Comparison of ENCODE assay signal across 22 cellular contexts in genomic region chr6:11971154-11971553, GRCh38. TPM values are rescaled to one million over a fixed set of nuclear protein-coding genes. Genes with fewer than 3 reads are reported as not detected.
DNase-seq lines count a peak whose midpoint lies in the region; ATAC-seq and TF ChIP-seq lines count a peak whose summit lies in the region.
"Had no signal": no experiment of that assay in that cellular context is flagged by ENCODE, and none has a peak within 500 bp of the region (broad histone marks: within the 10 kb centered on the region; RNA-seq: fewer than 3 reads in every experiment).

No MANE protein-coding gene starts in this region.

- no peak for TF ChIP-seq POLR2A in erythroblast (IDR thresholded peaks at IDR 0.05; ENCODE audit: low read length)

- H3K4me3 Mint-ChIP-seq in Calu3 (ENCODE audit: low read depth, unreplicated experiment): no peak overlapping the region
- H3K4me3 Mint-ChIP-seq: activated T-helper 1 cell treated with anti-CD3 and anti-CD28 coated beads, Interleukin-12 subunit alpha, Interleukin-12 subunit beta, Interleukin-2, Interleukin-4 antibody, amounts not matched to agents 30 ng/mL and 10 ng/mL and 1 ng/mL, durations not matched to agents 14 hours and 24 hours and 36 hours; brain; CD4-positive, alpha-beta memory T cell; natural killer cell treated with Interleukin-12 subunit alpha and Interleukin-12 subunit beta and Interleukin-15 and Interleukin-18, amount 100 ng/mL, for 72 hours; stimulated activated effector memory CD8-positive, alpha-beta T cell treated with anti-CD3 and anti-CD28 coated beads, Interleukin-12 subunit alpha, Interleukin-12 subunit beta, amount 100 ng/mL, for 72 hours had no signal

- H3K27ac Mint-ChIP-seq in Calu3 (ENCODE audit: unreplicated experiment): no peak overlapping the region
- H3K27ac Mint-ChIP-seq: activated T-helper 1 cell treated with anti-CD3 and anti-CD28 coated beads, Interleukin-12 subunit alpha, Interleukin-12 subunit beta, Interleukin-2, Interleukin-4 antibody, amounts not matched to agents 30 ng/mL and 10 ng/mL and 1 ng/mL, durations not matched to agents 14 hours and 24 hours and 36 hours; brain; CD4-positive, alpha-beta memory T cell; stimulated activated effector memory CD8-positive, alpha-beta T cell treated with anti-CD3 and anti-CD28 coated beads, Interleukin-12 subunit alpha, Interleukin-12 subunit beta, amount 100 ng/mL, for 72 hours had no signal

- intact Hi-C loops in Calu3 (cut with micrococcal nuclease; ENCODE audit: unreplicated experiment): no loop called here

- no TSS peak for BruUV-seq in Calu3 (replicated peaks; lab: Mats Ljungman, UMichigan)

- TF ChIP-seq CTCF in fibroblast of mammary gland (conservative IDR thresholded peaks at IDR 0.05; ENCODE audit: control insufficient read depth, insufficient read depth, low read depth, low read length) (no peak), retinal pigment epithelial cell (conservative IDR thresholded peaks at IDR 0.05; ENCODE audit: low read depth, low read length) (no peak), Calu3 (IDR thresholded peaks at IDR 0.05; ENCODE audit: unreplicated experiment) (no peak)

- no peaks in the 10 kb centered on the region for H3K27me3 Mint-ChIP-seq in Calu3 (ENCODE audit: unreplicated experiment)
- H3K27me3 Mint-ChIP-seq: natural killer cell treated with Interleukin-12 subunit alpha and Interleukin-12 subunit beta and Interleukin-15 and Interleukin-18, amount 100 ng/mL, for 72 hours had no signal

- H3K36me3 Mint-ChIP-seq in Calu3 (ENCODE audit: insufficient read depth, unreplicated experiment): no peaks in the 10 kb centered on the region
- H3K36me3 Mint-ChIP-seq: brain; CD4-positive, alpha-beta memory T cell; natural killer cell treated with Interleukin-12 subunit alpha and Interleukin-12 subunit beta and Interleukin-15 and Interleukin-18, amount 100 ng/mL, for 72 hours; stimulated activated effector memory CD8-positive, alpha-beta T cell treated with anti-CD3 and anti-CD28 coated beads, Interleukin-12 subunit alpha, Interleukin-12 subunit beta, amount 100 ng/mL, for 72 hours had no signal

- DNase-seq in ELR (ENCODE audit: low read depth): peak; percentile 80
- peak; percentile 88 for DNase-seq in RPMI7951 (ENCODE audit: low read depth)
- DNase-seq in fibroblast of mammary gland (ENCODE audit: low read depth): peak; percentile 64
- peak; percentile 73 for DNase-seq in retinal pigment epithelial cell (ENCODE audit: low read depth)
- no peak for DNase-seq in erythroblast (lab: John Stamatoyannopoulos, UW)
- no peak for DNase-seq in amygdala (lab: John Stamatoyannopoulos, UW)
- no peak for DNase-seq in Calu3
- DNase-seq: CD4-positive, alpha-beta memory T cell; GF-D8; Karpas-422; left ventricle myocardium inferior; NCI-H1694; NCI-H748 treated with DMSO at 0.1 percent for 48 hours; retina; Right ventricle myocardium superior; stimulated activated CD4-positive, alpha-beta T cell treated with anti-CD3 and anti-CD28 coated beads, Interleukin-4, amount 100 ng/mL, for 4 hours had no signal

- no peak for ATAC-seq in HG03280 (IDR thresholded peaks at IDR 0.05; ENCODE audit: unreplicated experiment)
- ATAC-seq: stimulated activated effector memory CD8-positive, alpha-beta T cell treated with anti-CD3 and anti-CD28 coated beads, Interleukin-12 subunit alpha, Interleukin-12 subunit beta, amount 100 ng/mL, for 72 hours had no signal

- H3K4me1 Mint-ChIP-seq in Calu3 (ENCODE audit: low read depth, unreplicated experiment): no peaks in the 10 kb centered on the region

- no peaks in the 10 kb centered on the region for H3K9me3 Mint-ChIP-seq in Calu3 (ENCODE audit: low read depth, unreplicated experiment)
- H3K9me3 Mint-ChIP-seq: activated T-helper 1 cell treated with anti-CD3 and anti-CD28 coated beads, Interleukin-12 subunit alpha, Interleukin-12 subunit beta, Interleukin-2, Interleukin-4 antibody, amounts not matched to agents 30 ng/mL and 10 ng/mL and 1 ng/mL, durations not matched to agents 14 hours and 24 hours and 36 hours; brain; CD4-positive, alpha-beta memory T cell; natural killer cell treated with Interleukin-12 subunit alpha and Interleukin-12 subunit beta and Interleukin-15 and Interleukin-18, amount 100 ng/mL, for 72 hours; stimulated activated effector memory CD8-positive, alpha-beta T cell treated with anti-CD3 and anti-CD28 coated beads, Interleukin-12 subunit alpha, Interleukin-12 subunit beta, amount 100 ng/mL, for 72 hours had no signal

- CTCF ChIA-PET in Calu3 (lab: Charles Lee): no interaction called here

- no peak overlapping the region for H3K4me3 ChIP-seq in fibroblast of mammary gland (ENCODE audit: control insufficient read depth, low read depth, low read length)
- H3K4me3 ChIP-seq in retinal pigment epithelial cell (ENCODE audit: low read length): no peak overlapping the region
- H3K4me3 ChIP-seq: hepatocyte, left ventricle myocardium inferior had no signal

RNA-seq across cellular contexts. Expression of gene HIVEP1, which starts 41.0 kb away (rescaled TPM):
- 7.8 and 17.9 TPM in 2 replicates for total RNA-seq in RPMI7951 (2014; rRNA removed; shearing (Covaris generic))
- total RNA-seq in Calu3 (2022): 16.1 and 16.2 TPM in 2 replicates

Comparison
In these comparisons a context has a peak if more than half of its experiments do, and no peak if none do; other contexts are left out.
1. DNase-seq: peak in ELR (single experiment), RPMI7951 (single experiment), fibroblast of mammary gland (single experiment) and retinal pigment epithelial cell (single experiment); none in erythroblast (0 of 2), amygdala (0 of 56) and Calu3 (single experiment).